ENCODE assay signal across 15 cellular contexts in genomic region chr6:79666633-79667032, GRCh38. TPM values are rescaled to one million over a fixed set of nuclear protein-coding genes. Genes with fewer than 3 reads are reported as not detected.
"Had no signal": no experiment of that assay in that cellular context is flagged by ENCODE, and none has a peak within 500 bp of the region (broad histone marks: within the 10 kb centered on the region; RNA-seq: fewer than 3 reads in every experiment).

No MANE protein-coding gene starts in this region.

- H3K27ac Mint-ChIP-seq: activated B cell treated with CpG ODN at 0.5 μM for 24 hours; activated CD4-positive, alpha-beta T cell treated with anti-CD3 and anti-CD28 coated beads, Interleukin-2, amount 10 ng/mL, durations not matched to agents 24 days and 14 days; activated T-helper 17 cell treated with anti-CD3 and anti-CD28 coated beads, Interleukin-2, amount 50 U/mL, for 72 hours had no signal

- H3K36me3 ChIP-seq: brain microvascular endothelial cell, sigmoid colon, spleen, tibial nerve had no signal

- H3K4me3 ChIP-seq: sigmoid colon, spleen, tibial nerve had no signal

- H3K4me3 Mint-ChIP-seq: activated B cell treated with CpG ODN at 0.5 μM for 24 hours; activated CD4-positive, alpha-beta T cell treated with anti-CD3 and anti-CD28 coated beads, Interleukin-2, amount 10 ng/mL, durations not matched to agents 24 days and 14 days; activated T-helper 17 cell treated with anti-CD3 and anti-CD28 coated beads, Interleukin-2, amount 50 U/mL, for 72 hours; nephron progenitor cell had no signal

- ATAC-seq: activated T-helper 17 cell treated with anti-CD3 and anti-CD28 coated beads, Interleukin-2, amount 50 U/mL, for 72 hours; foreskin keratinocyte had no signal

- H3K27me3 ChIP-seq: brain microvascular endothelial cell, foreskin keratinocyte, sigmoid colon, spleen, tibial nerve had no signal

- H3K9me3 Mint-ChIP-seq: activated B cell treated with CpG ODN at 0.5 μM for 24 hours had no signal

- H3K27ac ChIP-seq: brain microvascular endothelial cell, foreskin keratinocyte, sigmoid colon, spleen, tibial nerve had no signal

- DNase-seq: activated B cell treated with CpG ODN at 0.5 μM for 24 hours; activated CD4-positive, alpha-beta T cell treated with anti-CD3 and anti-CD28 coated beads, Interleukin-2, amount 10 ng/mL, durations not matched to agents 24 days and 14 days; activated naive CD4-positive, alpha-beta T cell treated with anti-CD3 and anti-CD28 coated beads, Interleukin-2, amount 50 U/mL, for 16 hours; brain microvascular endothelial cell; cortex of kidney; effector CD4-positive, alpha-beta T cell; foreskin keratinocyte; kidney glomerular epithelial cell; mesenchymal stem cell; nephron progenitor cell; sigmoid colon; spleen; T-helper 2 cell had no signal

- H3K27me3 Mint-ChIP-seq: activated B cell treated with CpG ODN at 0.5 μM for 24 hours; activated CD4-positive, alpha-beta T cell treated with anti-CD3 and anti-CD28 coated beads, Interleukin-2, amount 10 ng/mL, durations not matched to agents 24 days and 14 days had no signal

- H3K9me3 ChIP-seq: sigmoid colon, spleen, tibial nerve had no signal

RNA-seq across cellular contexts. Expression of gene SH3BGRL2, which starts 35.5 kb away (rescaled TPM):
- total RNA-seq: activated B cell treated with CpG ODN at 0.5 μM for 24 hours had no signal
